1 cellular context compared by ENCODE assay signal in the genomic region with DNA sequence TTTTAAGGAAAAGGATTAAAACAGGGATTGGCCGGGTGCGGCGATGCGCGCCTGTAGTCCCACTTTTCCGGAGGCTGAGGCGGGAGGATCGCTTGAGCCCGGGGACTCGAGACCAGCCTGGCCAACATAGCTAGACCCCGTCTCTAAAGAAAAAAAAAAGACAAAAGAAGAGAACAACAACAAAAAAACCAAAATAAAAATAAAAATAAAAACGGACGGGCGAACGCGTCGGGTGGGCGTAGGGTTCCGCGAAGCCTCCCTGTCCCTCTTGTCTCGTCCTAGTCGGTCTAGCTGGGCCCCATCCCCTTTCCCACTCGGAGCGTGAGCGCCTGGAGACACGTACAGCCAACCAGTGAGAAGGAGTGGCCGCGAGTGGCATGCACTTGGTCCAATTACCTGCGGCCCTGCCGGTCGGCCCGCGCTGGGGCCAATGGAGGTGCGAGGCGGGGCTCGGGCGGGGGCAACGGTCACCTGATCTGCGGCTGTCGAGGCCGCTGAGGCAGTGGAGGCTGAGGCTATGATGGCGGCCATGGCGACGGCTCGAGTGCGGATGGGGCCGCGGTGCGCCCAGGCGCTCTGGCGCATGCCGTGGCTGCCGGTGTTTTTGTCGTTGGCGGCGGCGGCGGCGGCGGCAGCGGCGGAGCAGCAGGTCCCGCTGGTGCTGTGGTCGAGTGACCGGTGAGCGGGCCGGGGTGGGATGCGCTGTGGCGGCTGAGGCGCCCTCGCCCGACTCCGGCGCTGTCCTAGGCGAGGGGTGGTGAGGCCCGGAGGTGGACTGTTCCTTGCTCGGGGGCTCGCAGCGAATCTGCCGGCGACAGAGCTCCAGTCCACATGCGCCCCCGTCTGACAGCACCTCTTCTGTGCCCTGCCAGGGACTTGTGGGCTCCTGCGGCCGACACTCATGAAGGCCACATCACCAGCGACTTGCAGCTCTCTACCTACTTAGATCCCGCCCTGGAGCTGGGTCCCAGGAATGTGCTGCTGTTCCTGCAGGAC.
A peak's percentile ranks its signal among the peaks of the same experiment; 100 is the strongest.
TF ChIP-seq lines count a peak whose summit lies in the region.

A gene with protein sequence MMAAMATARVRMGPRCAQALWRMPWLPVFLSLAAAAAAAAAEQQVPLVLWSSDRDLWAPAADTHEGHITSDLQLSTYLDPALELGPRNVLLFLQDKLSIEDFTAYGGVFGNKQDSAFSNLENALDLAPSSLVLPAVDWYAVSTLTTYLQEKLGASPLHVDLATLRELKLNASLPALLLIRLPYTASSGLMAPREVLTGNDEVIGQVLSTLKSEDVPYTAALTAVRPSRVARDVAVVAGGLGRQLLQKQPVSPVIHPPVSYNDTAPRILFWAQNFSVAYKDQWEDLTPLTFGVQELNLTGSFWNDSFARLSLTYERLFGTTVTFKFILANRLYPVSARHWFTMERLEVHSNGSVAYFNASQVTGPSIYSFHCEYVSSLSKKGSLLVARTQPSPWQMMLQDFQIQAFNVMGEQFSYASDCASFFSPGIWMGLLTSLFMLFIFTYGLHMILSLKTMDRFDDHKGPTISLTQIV (plus strand): TSS at position 502 of the 996 bp plus-strand sequence. CDS start 16 bp downstream, at position 518.

TF ChIP-seq in HepG2, 621 proteins besides CTCF, POLR2A, EP300 and RAD21 (continued from another document and continues in another):
- TF ChIP-seq, protein P1, sequence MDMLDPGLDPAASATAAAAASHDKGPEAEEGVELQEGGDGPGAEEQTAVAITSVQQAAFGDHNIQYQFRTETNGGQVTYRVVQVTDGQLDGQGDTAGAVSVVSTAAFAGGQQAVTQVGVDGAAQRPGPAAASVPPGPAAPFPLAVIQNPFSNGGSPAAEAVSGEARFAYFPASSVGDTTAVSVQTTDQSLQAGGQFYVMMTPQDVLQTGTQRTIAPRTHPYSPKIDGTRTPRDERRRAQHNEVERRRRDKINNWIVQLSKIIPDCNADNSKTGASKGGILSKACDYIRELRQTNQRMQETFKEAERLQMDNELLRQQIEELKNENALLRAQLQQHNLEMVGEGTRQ (IDR thresholded peaks at IDR 0.05; ENCODE audit: low read depth, low read length): peak; percentile 47; the same call in 1 of the 2 replicates
- TF ChIP-seq, protein P1 (CRISPR knock-in tag; IDR thresholded peaks at IDR 0.05; ENCODE audit: borderline replicate concordance): peak; percentile 83
- no peak for TF ChIP-seq TBX3 (IDR thresholded peaks at IDR 0.05; ENCODE audit: borderline replicate concordance)
- TF ChIP-seq FOXA1 (IDR thresholded peaks at IDR 0.05): no peak
- no peak for TF ChIP-seq FOXA1 (CRISPR knock-in tag; IDR thresholded peaks at IDR 0.05)
- TF ChIP-seq ZNF44 (CRISPR knock-in tag; IDR thresholded peaks at IDR 0.05): no peak
- TF ChIP-seq ZNF768 (CRISPR knock-in tag; IDR thresholded peaks at IDR 0.05): peak; percentile 44
- TF ChIP-seq, protein P2, sequence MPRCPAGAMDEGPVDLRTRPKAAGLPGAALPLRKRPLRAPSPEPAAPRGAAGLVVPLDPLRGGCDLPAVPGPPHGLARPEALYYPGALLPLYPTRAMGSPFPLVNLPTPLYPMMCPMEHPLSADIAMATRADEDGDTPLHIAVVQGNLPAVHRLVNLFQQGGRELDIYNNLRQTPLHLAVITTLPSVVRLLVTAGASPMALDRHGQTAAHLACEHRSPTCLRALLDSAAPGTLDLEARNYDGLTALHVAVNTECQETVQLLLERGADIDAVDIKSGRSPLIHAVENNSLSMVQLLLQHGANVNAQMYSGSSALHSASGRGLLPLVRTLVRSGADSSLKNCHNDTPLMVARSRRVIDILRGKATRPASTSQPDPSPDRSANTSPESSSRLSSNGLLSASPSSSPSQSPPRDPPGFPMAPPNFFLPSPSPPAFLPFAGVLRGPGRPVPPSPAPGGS (CRISPR knock-in tag; IDR thresholded peaks at IDR 0.05): no peak
- TF ChIP-seq, protein P3, sequence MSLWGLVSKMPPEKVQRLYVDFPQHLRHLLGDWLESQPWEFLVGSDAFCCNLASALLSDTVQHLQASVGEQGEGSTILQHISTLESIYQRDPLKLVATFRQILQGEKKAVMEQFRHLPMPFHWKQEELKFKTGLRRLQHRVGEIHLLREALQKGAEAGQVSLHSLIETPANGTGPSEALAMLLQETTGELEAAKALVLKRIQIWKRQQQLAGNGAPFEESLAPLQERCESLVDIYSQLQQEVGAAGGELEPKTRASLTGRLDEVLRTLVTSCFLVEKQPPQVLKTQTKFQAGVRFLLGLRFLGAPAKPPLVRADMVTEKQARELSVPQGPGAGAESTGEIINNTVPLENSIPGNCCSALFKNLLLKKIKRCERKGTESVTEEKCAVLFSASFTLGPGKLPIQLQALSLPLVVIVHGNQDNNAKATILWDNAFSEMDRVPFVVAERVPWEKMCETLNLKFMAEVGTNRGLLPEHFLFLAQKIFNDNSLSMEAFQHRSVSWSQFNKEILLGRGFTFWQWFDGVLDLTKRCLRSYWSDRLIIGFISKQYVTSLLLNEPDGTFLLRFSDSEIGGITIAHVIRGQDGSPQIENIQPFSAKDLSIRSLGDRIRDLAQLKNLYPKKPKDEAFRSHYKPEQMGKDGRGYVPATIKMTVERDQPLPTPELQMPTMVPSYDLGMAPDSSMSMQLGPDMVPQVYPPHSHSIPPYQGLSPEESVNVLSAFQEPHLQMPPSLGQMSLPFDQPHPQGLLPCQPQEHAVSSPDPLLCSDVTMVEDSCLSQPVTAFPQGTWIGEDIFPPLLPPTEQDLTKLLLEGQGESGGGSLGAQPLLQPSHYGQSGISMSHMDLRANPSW (CRISPR knock-in tag; IDR thresholded peaks at IDR 0.05; ENCODE audit: borderline replicate concordance): no peak
- no peak for TF ChIP-seq ZNF253 (CRISPR knock-in tag; IDR thresholded peaks at IDR 0.05; ENCODE audit: borderline replicate concordance)
- TF ChIP-seq, protein P4, sequence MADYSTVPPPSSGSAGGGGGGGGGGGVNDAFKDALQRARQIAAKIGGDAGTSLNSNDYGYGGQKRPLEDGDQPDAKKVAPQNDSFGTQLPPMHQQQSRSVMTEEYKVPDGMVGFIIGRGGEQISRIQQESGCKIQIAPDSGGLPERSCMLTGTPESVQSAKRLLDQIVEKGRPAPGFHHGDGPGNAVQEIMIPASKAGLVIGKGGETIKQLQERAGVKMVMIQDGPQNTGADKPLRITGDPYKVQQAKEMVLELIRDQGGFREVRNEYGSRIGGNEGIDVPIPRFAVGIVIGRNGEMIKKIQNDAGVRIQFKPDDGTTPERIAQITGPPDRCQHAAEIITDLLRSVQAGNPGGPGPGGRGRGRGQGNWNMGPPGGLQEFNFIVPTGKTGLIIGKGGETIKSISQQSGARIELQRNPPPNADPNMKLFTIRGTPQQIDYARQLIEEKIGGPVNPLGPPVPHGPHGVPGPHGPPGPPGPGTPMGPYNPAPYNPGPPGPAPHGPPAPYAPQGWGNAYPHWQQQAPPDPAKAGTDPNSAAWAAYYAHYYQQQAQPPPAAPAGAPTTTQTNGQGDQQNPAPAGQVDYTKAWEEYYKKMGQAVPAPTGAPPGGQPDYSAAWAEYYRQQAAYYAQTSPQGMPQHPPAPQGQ (CRISPR knock-in tag; IDR thresholded peaks at IDR 0.05; ENCODE audit: borderline replicate concordance): no peak
- TF ChIP-seq ZNF7 (CRISPR knock-in tag; IDR thresholded peaks at IDR 0.05): no peak
- TF ChIP-seq GTF2F1 (IDR thresholded peaks at IDR 0.05; ENCODE audit: low read length): no peak
- no peak for TF ChIP-seq ZNF343 (CRISPR knock-in tag; IDR thresholded peaks at IDR 0.05)
- TF ChIP-seq, protein P5, sequence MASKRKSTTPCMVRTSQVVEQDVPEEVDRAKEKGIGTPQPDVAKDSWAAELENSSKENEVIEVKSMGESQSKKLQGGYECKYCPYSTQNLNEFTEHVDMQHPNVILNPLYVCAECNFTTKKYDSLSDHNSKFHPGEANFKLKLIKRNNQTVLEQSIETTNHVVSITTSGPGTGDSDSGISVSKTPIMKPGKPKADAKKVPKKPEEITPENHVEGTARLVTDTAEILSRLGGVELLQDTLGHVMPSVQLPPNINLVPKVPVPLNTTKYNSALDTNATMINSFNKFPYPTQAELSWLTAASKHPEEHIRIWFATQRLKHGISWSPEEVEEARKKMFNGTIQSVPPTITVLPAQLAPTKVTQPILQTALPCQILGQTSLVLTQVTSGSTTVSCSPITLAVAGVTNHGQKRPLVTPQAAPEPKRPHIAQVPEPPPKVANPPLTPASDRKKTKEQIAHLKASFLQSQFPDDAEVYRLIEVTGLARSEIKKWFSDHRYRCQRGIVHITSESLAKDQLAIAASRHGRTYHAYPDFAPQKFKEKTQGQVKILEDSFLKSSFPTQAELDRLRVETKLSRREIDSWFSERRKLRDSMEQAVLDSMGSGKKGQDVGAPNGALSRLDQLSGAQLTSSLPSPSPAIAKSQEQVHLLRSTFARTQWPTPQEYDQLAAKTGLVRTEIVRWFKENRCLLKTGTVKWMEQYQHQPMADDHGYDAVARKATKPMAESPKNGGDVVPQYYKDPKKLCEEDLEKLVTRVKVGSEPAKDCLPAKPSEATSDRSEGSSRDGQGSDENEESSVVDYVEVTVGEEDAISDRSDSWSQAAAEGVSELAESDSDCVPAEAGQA (IDR thresholded peaks at IDR 0.05; ENCODE audit: low read depth): 0 out of 2 replicates have a peak, but pooled peaks have one; percentile 40
- TF ChIP-seq, protein P5 (CRISPR knock-in tag; IDR thresholded peaks at IDR 0.05; ENCODE audit: borderline replicate concordance): no peak
- TF ChIP-seq PHF8 (CRISPR knock-in tag; IDR thresholded peaks at IDR 0.05): peak; percentile 65
- TF ChIP-seq, protein P6, sequence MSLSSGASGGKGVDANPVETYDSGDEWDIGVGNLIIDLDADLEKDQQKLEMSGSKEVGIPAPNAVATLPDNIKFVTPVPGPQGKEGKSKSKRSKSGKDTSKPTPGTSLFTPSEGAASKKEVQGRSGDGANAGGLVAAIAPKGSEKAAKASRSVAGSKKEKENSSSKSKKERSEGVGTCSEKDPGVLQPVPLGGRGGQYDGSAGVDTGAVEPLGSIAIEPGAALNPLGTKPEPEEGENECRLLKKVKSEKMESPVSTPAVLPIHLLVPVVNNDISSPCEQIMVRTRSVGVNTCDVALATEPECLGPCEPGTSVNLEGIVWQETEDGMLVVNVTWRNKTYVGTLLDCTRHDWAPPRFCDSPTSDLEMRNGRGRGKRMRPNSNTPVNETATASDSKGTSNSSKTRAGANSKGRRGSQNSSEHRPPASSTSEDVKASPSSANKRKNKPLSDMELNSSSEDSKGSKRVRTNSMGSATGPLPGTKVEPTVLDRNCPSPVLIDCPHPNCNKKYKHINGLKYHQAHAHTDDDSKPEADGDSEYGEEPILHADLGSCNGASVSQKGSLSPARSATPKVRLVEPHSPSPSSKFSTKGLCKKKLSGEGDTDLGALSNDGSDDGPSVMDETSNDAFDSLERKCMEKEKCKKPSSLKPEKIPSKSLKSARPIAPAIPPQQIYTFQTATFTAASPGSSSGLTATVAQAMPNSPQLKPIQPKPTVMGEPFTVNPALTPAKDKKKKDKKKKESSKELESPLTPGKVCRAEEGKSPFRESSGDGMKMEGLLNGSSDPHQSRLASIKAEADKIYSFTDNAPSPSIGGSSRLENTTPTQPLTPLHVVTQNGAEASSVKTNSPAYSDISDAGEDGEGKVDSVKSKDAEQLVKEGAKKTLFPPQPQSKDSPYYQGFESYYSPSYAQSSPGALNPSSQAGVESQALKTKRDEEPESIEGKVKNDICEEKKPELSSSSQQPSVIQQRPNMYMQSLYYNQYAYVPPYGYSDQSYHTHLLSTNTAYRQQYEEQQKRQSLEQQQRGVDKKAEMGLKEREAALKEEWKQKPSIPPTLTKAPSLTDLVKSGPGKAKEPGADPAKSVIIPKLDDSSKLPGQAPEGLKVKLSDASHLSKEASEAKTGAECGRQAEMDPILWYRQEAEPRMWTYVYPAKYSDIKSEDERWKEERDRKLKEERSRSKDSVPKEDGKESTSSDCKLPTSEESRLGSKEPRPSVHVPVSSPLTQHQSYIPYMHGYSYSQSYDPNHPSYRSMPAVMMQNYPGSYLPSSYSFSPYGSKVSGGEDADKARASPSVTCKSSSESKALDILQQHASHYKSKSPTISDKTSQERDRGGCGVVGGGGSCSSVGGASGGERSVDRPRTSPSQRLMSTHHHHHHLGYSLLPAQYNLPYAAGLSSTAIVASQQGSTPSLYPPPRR (CRISPR knock-in tag; IDR thresholded peaks at IDR 0.05; ENCODE audit: borderline replicate concordance): no peak
- no peak for TF ChIP-seq ZSCAN22 (CRISPR knock-in tag; IDR thresholded peaks at IDR 0.05)
- TF ChIP-seq, protein P7, sequence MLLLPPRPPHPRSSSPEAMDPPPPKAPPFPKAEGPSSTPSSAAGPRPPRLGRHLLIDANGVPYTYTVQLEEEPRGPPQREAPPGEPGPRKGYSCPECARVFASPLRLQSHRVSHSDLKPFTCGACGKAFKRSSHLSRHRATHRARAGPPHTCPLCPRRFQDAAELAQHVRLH (CRISPR knock-in tag; IDR thresholded peaks at IDR 0.05; ENCODE audit: borderline replicate concordance, low read depth): no peak
- TF ChIP-seq ZNF446 (CRISPR knock-in tag; IDR thresholded peaks at IDR 0.05): no peak
- no peak for TF ChIP-seq ZNF17 (CRISPR knock-in tag; IDR thresholded peaks at IDR 0.05)
- peak; percentile 75 for TF ChIP-seq HOXA3 (CRISPR knock-in tag; IDR thresholded peaks at IDR 0.05)
- TF ChIP-seq ZFP62 (CRISPR knock-in tag; IDR thresholded peaks at IDR 0.05): no peak
- TF ChIP-seq ARNT (IDR thresholded peaks at IDR 0.05): no peak
- peak; percentile 77; the same call in 1 of the 2 replicates for TF ChIP-seq KAT7 (CRISPR knock-in tag; IDR thresholded peaks at IDR 0.05; ENCODE audit: borderline replicate concordance)
- TF ChIP-seq SOX6 (IDR thresholded peaks at IDR 0.05): no peak
- no peak; the same call in 1 of the 2 replicates for TF ChIP-seq SOX6 (CRISPR knock-in tag; IDR thresholded peaks at IDR 0.05)
- TF ChIP-seq ZNF552 (CRISPR knock-in tag; IDR thresholded peaks at IDR 0.05; ENCODE audit: borderline replicate concordance): no peak
